1 cellular context compared by ENCODE assay signal in genomic region chr6:28587011-28587745, GRCh38.
TF ChIP-seq lines count a peak whose summit lies in the region.

No MANE protein-coding gene starts in this region.

TF ChIP-seq in HepG2, 621 proteins besides CTCF, POLR2A, EP300 and RAD21 (continued from another document and continues in another):
- peak; percentile 31; the same call in 1 of the 2 replicates for TF ChIP-seq SNAPC4 (CRISPR knock-in tag; IDR thresholded peaks at IDR 0.05)
- peak; percentile 84 for TF ChIP-seq GMEB1 (CRISPR knock-in tag; IDR thresholded peaks at IDR 0.05; ENCODE audit: borderline replicate concordance)
- TF ChIP-seq, protein P1, sequence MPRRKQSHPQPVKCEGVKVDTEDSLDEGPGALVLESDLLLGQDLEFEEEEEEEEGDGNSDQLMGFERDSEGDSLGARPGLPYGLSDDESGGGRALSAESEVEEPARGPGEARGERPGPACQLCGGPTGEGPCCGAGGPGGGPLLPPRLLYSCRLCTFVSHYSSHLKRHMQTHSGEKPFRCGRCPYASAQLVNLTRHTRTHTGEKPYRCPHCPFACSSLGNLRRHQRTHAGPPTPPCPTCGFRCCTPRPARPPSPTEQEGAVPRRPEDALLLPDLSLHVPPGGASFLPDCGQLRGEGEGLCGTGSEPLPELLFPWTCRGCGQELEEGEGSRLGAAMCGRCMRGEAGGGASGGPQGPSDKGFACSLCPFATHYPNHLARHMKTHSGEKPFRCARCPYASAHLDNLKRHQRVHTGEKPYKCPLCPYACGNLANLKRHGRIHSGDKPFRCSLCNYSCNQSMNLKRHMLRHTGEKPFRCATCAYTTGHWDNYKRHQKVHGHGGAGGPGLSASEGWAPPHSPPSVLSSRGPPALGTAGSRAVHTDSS (CRISPR knock-in tag; conservative IDR thresholded peaks at IDR 0.05), result no peak
- TF ChIP-seq SAP130 (CRISPR knock-in tag; IDR thresholded peaks at IDR 0.05; ENCODE audit: low read depth), result peak; percentile 96
- peak; percentile 59 for TF ChIP-seq NCOA2 (CRISPR knock-in tag; IDR thresholded peaks at IDR 0.05)
- no peak for TF ChIP-seq NKX3-1 (CRISPR knock-in tag; IDR thresholded peaks at IDR 0.05)
- TF ChIP-seq KLF13 (CRISPR knock-in tag; IDR thresholded peaks at IDR 0.05), result 0 out of 2 replicates have a peak, but pooled peaks have one; percentile 63
- peak; percentile 83; the same call in 1 of the 2 replicates for TF ChIP-seq HDAC2 (CRISPR knock-in tag; IDR thresholded peaks at IDR 0.05)
- TF ChIP-seq ZBTB14 (CRISPR knock-in tag; IDR thresholded peaks at IDR 0.05), result no peak
- TF ChIP-seq CENPT (CRISPR knock-in tag; IDR thresholded peaks at IDR 0.05; ENCODE audit: low read depth), result no peak
- 0 out of 2 replicates have a peak, but pooled peaks have one; percentile 58 for TF ChIP-seq ZNF264 (CRISPR knock-in tag; IDR thresholded peaks at IDR 0.05)
- TF ChIP-seq, protein P2, sequence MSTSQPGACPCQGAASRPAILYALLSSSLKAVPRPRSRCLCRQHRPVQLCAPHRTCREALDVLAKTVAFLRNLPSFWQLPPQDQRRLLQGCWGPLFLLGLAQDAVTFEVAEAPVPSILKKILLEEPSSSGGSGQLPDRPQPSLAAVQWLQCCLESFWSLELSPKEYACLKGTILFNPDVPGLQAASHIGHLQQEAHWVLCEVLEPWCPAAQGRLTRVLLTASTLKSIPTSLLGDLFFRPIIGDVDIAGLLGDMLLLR (CRISPR knock-in tag; IDR thresholded peaks at IDR 0.05), result no peak; the same call in none of the 2 replicates
- no peak; the same call in 1 of the 2 replicates for TF ChIP-seq ZBTB1 (CRISPR knock-in tag; IDR thresholded peaks at IDR 0.05; ENCODE audit: borderline replicate concordance)
- TF ChIP-seq ZNF496 (CRISPR knock-in tag; IDR thresholded peaks at IDR 0.05; ENCODE audit: insufficient replicate concordance), result no peak
- TF ChIP-seq IRF2 (CRISPR knock-in tag; IDR thresholded peaks at IDR 0.05), result peak; percentile 95
- TF ChIP-seq KAT2B (IDR thresholded peaks at IDR 0.05; ENCODE audit: borderline replicate concordance, low read depth, low read length), result no peak
- no peak for TF ChIP-seq U2AF2 (IDR thresholded peaks at IDR 0.05; ENCODE audit: low read depth, low read length)
- peak; percentile 97 for TF ChIP-seq POLR2G (IDR thresholded peaks at IDR 0.05; ENCODE audit: low read depth, low read length)
- TF ChIP-seq ZNF841 (CRISPR knock-in tag; IDR thresholded peaks at IDR 0.05; ENCODE audit: borderline replicate concordance), result peak; percentile 32; the same call in 1 of the 2 replicates
- peak; percentile 81; the same call in 1 of the 2 replicates for TF ChIP-seq WIZ (CRISPR knock-in tag; IDR thresholded peaks at IDR 0.05)
- peak; percentile 76 for TF ChIP-seq HNRNPLL (IDR thresholded peaks at IDR 0.05; ENCODE audit: low read depth, low read length, poor library complexity, severe bottlenecking)
- TF ChIP-seq CCAR2 (optimal IDR thresholded peaks at IDR 0.05; ENCODE audit: low read depth, low read length), result no peak
- TF ChIP-seq, protein P3, sequence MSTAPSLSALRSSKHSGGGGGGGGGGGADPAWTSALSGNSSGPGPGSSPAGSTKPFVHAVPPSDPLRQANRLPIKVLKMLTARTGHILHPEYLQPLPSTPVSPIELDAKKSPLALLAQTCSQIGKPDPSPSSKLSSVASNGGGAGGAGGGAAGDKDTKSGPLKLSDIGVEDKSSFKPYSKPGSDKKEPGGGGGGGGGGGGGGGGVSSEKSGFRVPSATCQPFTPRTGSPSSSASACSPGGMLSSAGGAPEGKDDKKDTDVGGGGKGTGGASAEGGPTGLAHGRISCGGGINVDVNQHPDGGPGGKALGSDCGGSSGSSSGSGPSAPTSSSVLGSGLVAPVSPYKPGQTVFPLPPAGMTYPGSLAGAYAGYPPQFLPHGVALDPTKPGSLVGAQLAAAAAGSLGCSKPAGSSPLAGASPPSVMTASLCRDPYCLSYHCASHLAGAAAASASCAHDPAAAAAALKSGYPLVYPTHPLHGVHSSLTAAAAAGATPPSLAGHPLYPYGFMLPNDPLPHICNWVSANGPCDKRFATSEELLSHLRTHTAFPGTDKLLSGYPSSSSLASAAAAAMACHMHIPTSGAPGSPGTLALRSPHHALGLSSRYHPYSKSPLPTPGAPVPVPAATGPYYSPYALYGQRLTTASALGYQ (CRISPR knock-in tag; IDR thresholded peaks at IDR 0.05), result no peak
- no peak; the same call in 1 of the 2 replicates for TF ChIP-seq ZNF205 (CRISPR knock-in tag; IDR thresholded peaks at IDR 0.05)
- TF ChIP-seq ZNF124 (CRISPR knock-in tag; IDR thresholded peaks at IDR 0.05), result peak; percentile 74; the same call in 1 of the 2 replicates
- no peak for TF ChIP-seq NCOR1 (IDR thresholded peaks at IDR 0.05; ENCODE audit: borderline replicate concordance, low read length)
- peak; percentile 97 for TF ChIP-seq TAF1 (CRISPR knock-in tag; IDR thresholded peaks at IDR 0.05)
- TF ChIP-seq, protein P4, sequence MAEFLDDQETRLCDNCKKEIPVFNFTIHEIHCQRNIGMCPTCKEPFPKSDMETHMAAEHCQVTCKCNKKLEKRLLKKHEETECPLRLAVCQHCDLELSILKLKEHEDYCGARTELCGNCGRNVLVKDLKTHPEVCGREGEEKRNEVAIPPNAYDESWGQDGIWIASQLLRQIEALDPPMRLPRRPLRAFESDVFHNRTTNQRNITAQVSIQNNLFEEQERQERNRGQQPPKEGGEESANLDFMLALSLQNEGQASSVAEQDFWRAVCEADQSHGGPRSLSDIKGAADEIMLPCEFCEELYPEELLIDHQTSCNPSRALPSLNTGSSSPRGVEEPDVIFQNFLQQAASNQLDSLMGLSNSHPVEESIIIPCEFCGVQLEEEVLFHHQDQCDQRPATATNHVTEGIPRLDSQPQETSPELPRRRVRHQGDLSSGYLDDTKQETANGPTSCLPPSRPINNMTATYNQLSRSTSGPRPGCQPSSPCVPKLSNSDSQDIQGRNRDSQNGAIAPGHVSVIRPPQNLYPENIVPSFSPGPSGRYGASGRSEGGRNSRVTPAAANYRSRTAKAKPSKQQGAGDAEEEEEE (CRISPR knock-in tag; IDR thresholded peaks at IDR 0.05; ENCODE audit: borderline replicate concordance), result peak; percentile 95
- no peak for TF ChIP-seq PLRG1 (conservative IDR thresholded peaks at IDR 0.05)
- TF ChIP-seq ZNF543 (CRISPR knock-in tag; IDR thresholded peaks at IDR 0.05), result peak; percentile 97
- peak; percentile 74 for TF ChIP-seq DRAP1 (CRISPR knock-in tag; IDR thresholded peaks at IDR 0.05)
- no peak; the same call in 1 of the 2 replicates for TF ChIP-seq ZNF10 (CRISPR knock-in tag; IDR thresholded peaks at IDR 0.05; ENCODE audit: borderline replicate concordance, low read depth)
- TF ChIP-seq KDM5A (IDR thresholded peaks at IDR 0.05; ENCODE audit: borderline replicate concordance, low read length), result peak; percentile 53
- no peak; the same call in 1 of the 2 replicates for TF ChIP-seq CENPBD1 (CRISPR knock-in tag; IDR thresholded peaks at IDR 0.05; ENCODE audit: borderline replicate concordance, low read depth)
- TF ChIP-seq, protein P5, sequence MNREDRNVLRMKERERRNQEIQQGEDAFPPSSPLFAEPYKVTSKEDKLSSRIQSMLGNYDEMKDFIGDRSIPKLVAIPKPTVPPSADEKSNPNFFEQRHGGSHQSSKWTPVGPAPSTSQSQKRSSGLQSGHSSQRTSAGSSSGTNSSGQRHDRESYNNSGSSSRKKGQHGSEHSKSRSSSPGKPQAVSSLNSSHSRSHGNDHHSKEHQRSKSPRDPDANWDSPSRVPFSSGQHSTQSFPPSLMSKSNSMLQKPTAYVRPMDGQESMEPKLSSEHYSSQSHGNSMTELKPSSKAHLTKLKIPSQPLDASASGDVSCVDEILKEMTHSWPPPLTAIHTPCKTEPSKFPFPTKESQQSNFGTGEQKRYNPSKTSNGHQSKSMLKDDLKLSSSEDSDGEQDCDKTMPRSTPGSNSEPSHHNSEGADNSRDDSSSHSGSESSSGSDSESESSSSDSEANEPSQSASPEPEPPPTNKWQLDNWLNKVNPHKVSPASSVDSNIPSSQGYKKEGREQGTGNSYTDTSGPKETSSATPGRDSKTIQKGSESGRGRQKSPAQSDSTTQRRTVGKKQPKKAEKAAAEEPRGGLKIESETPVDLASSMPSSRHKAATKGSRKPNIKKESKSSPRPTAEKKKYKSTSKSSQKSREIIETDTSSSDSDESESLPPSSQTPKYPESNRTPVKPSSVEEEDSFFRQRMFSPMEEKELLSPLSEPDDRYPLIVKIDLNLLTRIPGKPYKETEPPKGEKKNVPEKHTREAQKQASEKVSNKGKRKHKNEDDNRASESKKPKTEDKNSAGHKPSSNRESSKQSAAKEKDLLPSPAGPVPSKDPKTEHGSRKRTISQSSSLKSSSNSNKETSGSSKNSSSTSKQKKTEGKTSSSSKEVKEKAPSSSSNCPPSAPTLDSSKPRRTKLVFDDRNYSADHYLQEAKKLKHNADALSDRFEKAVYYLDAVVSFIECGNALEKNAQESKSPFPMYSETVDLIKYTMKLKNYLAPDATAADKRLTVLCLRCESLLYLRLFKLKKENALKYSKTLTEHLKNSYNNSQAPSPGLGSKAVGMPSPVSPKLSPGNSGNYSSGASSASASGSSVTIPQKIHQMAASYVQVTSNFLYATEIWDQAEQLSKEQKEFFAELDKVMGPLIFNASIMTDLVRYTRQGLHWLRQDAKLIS (CRISPR knock-in tag; IDR thresholded peaks at IDR 0.05), result no peak; the same call in 1 of the 2 replicates
- peak; percentile 94; the same call in 1 of the 2 replicates for TF ChIP-seq ZNF709 (CRISPR knock-in tag; IDR thresholded peaks at IDR 0.05)
- TF ChIP-seq ZFP1 (CRISPR knock-in tag; IDR thresholded peaks at IDR 0.05), result no peak; the same call in 1 of the 2 replicates
- peak; percentile 84; the same call in 1 of the 2 replicates for TF ChIP-seq PAX8 (CRISPR knock-in tag; IDR thresholded peaks at IDR 0.05; ENCODE audit: borderline replicate concordance)
